ENCODE assay signal across 28 cellular contexts in genomic region chr1:99098589-99098988, GRCh38.
"Had no signal": no experiment of that assay in that cellular context is flagged by ENCODE, and none has a peak within 500 bp of the region (broad histone marks: within the 10 kb centered on the region; RNA-seq: fewer than 3 reads in every experiment).

No MANE protein-coding gene starts in this region.

- FAIRE-seq: colon, endometrium, endothelial cell of umbilical vein, frontal cortex had no signal

- H3K36me3 ChIP-seq: colonic mucosa, esophagus muscularis mucosa, esophagus squamous epithelium, gastrocnemius medialis, gastroesophageal sphincter, heart left ventricle, heart right ventricle had no signal

- H3K27me3 ChIP-seq: colonic mucosa, esophagus muscularis mucosa, esophagus squamous epithelium, foreskin keratinocyte, gastrocnemius medialis, gastroesophageal sphincter, heart left ventricle, heart right ventricle had no signal

- ATAC-seq: effector memory CD8-positive, alpha-beta T cell; esophagus mucosa; foreskin keratinocyte; gastrocnemius medialis; gastroesophageal sphincter; heart left ventricle; heart right ventricle had no signal

- H3K4me3 ChIP-seq: colonic mucosa, coronary artery, dorsolateral prefrontal cortex, esophagus muscularis mucosa, esophagus squamous epithelium, gastrocnemius medialis, gastroesophageal sphincter, heart left ventricle, heart right ventricle had no signal

- H3K27ac ChIP-seq: colonic mucosa, coronary artery, dorsolateral prefrontal cortex, epithelial cell of prostate, esophagus muscularis mucosa, esophagus squamous epithelium, foreskin keratinocyte, gastrocnemius medialis, gastroesophageal sphincter, heart left ventricle, heart right ventricle had no signal

- DNase-seq: colonic mucosa; cortex of kidney; dermis blood vessel endothelial cell; dorsolateral prefrontal cortex; effector CD4-positive, alpha-beta T cell; effector CD8-positive, alpha-beta T cell; effector memory CD4-positive, alpha-beta T cell; effector memory CD8-positive, alpha-beta T cell; endodermal cell; erythroblast; esophagus squamous epithelium; foreskin fibroblast; foreskin keratinocyte; foreskin melanocyte; gastrocnemius medialis; glutamatergic neuron; head of caudate nucleus; heart left ventricle; heart right ventricle had no signal

- H3K4me1 ChIP-seq: colonic mucosa, esophagus muscularis mucosa, esophagus squamous epithelium, foreskin keratinocyte, gastrocnemius medialis, gastroesophageal sphincter, heart left ventricle, heart right ventricle had no signal

- H3K9me3 ChIP-seq: colonic mucosa, esophagus squamous epithelium, gastrocnemius medialis had no signal
